In the genomic region with DNA sequence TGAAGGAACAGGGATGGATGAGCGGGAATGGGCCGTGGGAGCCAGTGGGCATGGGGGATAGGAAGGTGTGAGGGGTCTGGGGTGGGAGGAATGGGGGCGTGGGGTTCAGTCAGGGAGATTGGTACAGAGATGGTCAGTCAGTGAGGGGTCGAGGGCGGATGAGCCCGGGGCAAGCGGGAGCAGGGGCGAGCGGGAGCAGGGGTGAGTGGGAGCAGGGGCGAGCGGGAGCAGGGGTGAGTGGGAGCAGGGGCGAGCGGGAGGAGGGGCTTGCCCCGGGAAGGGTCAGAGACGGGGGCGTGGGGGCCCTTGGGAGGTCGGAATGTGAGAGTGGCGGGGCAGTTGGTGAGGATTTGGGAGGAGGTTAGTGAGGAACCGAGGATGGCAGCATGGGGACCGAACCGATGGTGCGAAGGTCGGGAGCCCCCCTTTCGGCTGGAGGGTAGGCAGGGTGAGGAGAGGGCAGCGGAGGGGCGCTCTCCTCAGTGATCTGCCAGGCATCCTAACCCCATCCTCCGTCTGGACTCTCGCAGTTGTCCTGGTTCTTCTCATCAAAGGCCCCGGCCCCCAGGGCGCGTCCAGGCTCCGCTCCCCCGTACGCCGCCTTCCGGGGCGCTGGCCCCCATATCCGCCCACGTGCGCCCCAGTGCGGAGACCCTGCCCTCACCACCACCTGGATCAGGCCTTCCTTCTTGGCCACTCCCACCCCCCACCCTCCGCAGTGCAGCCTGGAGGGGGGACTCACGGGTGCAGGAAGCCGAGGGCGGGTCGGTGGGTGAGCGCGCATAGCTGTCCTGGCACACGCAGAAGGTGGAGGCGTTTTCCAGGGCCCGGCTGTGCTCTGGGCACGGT, we compare ENCODE assay signal across 1 cellular context.
TF ChIP-seq lines count a peak whose summit lies in the region.

No MANE protein-coding gene starts in this region.

TF ChIP-seq in H1, 55 proteins besides CTCF, POLR2A, EP300 and RAD21:
- TF ChIP-seq BACH1 (IDR thresholded peaks at IDR 0.05; ENCODE audit: low read length) (no peak), TAF7 (optimal IDR thresholded peaks at IDR 0.05; ENCODE audit: borderline replicate concordance, low read depth, low read length) (no peak), HDAC2 (IDR thresholded peaks at IDR 0.05; ENCODE audit: borderline replicate concordance in 1 of 2, low read depth in 2 of 2, low read length in 2 of 2) (no peak), JUN (IDR thresholded peaks at IDR 0.05; ENCODE audit: low read depth, low read length) (no peak), KDM4A (IDR thresholded peaks at IDR 0.05; ENCODE audit: low read depth, low read length, severe bottlenecking) (peak; percentile 84), RFX5 (IDR thresholded peaks at IDR 0.05; ENCODE audit: borderline replicate concordance, low read depth, low read length) (no peak), KDM5A (IDR thresholded peaks at IDR 0.05; ENCODE audit: low read length) (no peak), JUND (IDR thresholded peaks at IDR 0.05; ENCODE audit: low read length) (no peak), SUZ12 (IDR thresholded peaks at IDR 0.05; ENCODE audit: low read length) (peak; percentile 78), SRF (IDR thresholded peaks at IDR 0.05; ENCODE audit: low read depth, low read length) (no peak), EZH2 (IDR thresholded peaks at IDR 0.05; ENCODE audit: low read depth, low read length, severe bottlenecking) (peak; percentile 76), KDM1A (IDR thresholded peaks at IDR 0.05; ENCODE audit: borderline replicate concordance, low read length) (no peak), CEBPB (IDR thresholded peaks at IDR 0.05; ENCODE audit: low read depth, low read length) (no peak)
- TF ChIP-seq, protein P1, sequence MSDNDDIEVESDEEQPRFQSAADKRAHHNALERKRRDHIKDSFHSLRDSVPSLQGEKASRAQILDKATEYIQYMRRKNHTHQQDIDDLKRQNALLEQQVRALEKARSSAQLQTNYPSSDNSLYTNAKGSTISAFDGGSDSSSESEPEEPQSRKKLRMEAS (IDR thresholded peaks at IDR 0.05) = peak; percentile 68
TF ChIP-seq in H1: peak in this region for 4.
